ENCODE assay signal across 27 cellular contexts in the genomic region with DNA sequence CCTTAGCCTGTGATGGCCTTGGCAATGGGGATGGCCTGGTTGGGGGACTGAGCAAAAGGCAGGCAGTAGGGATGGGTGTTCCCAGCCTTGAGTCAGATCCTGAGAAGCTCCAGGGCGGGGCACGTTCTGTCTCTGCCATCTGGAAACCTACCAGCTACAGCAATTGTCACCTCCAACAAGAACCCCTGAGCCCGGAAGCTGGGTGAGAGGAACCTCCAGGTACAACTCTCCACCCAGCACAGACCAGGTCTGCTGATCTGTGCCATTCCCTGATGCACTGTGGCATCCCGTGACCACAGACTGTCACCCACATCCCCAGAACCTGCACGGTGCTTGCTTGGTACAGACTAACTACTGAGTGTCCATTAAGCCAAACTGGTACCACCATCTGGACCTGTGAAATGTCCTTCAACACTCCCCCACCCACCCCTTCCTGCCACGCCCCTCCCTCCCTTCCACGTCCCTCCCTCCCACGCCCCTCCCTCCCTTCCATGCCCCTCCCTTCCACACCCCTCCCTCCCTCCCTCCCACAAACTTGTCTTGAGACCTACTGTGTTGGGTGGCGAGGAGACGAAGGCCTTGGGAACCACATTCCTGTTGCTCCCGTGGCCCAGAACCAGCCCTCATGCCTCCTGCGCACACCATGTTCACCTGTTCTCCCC. TPM values are rescaled to one million over a fixed set of nuclear protein-coding genes. Genes with fewer than 3 reads are reported as not detected.
DNase-seq lines count a peak whose midpoint lies in the region; ATAC-seq and TF ChIP-seq lines count a peak whose summit lies in the region.
"Had no signal": no experiment of that assay in that cellular context is flagged by ENCODE, and none has a peak within 500 bp of the region (broad histone marks: within the 10 kb centered on the region; RNA-seq: fewer than 3 reads in every experiment).

No MANE protein-coding gene starts in this region.

- no peak overlapping the region for H2AFZ ChIP-seq in GM23248

- H3K9ac ChIP-seq in GM23248 = no peak overlapping the region
- H3K9ac ChIP-seq: SK-N-SH had no signal

- H3K4me1 Mint-ChIP-seq in stimulated activated naive B cell treated with anti-CD40 and anti-IgM and Interleukin-4, amounts not matched to agents 10 μg/mL and 1 μg/mL and 100 μg/mL, for 72 hours = peaks cover 0 to 4% of the 10 kb centered on the region in 2 donors
- H3K4me1 Mint-ChIP-seq: activated naive CD4-positive, alpha-beta T cell treated with anti-CD3 and anti-CD28 coated beads, Interleukin-2, amount 50 U/mL, for 24 hours; nephron had no signal

- in situ Hi-C loops in GM23248 (cut with MboI) (no loop called here), GM13976 (cut with MboI; ENCODE audit: low sequenced_read_pairs, unreplicated experiment) (no loop called here)

- H4K20me1 ChIP-seq in GM23248 (ENCODE audit: insufficient read depth) = no peaks in the 10 kb centered on the region

- H3K9me3 Mint-ChIP-seq in stimulated activated naive B cell treated with anti-CD40 and anti-IgM and Interleukin-4, amounts not matched to agents 10 μg/mL and 1 μg/mL and 100 μg/mL, for 72 hours = no peaks in the 10 kb centered on the region
- H3K9me3 Mint-ChIP-seq: activated CD4-positive, alpha-beta T cell treated with anti-CD3 and anti-CD28 coated beads, Interleukin-2, amount 10 ng/mL, durations not matched to agents 7 days and 5 days; activated naive CD4-positive, alpha-beta T cell treated with anti-CD3 and anti-CD28 coated beads, Interleukin-2, amount 50 U/mL, for 24 hours; activated T-helper 1 cell treated with anti-CD3 and anti-CD28 coated beads, Interleukin-12 subunit alpha, Interleukin-12 subunit beta, Interleukin-2, Interleukin-4 antibody, amounts not matched to agents 30 ng/mL and 10 ng/mL and 1 ng/mL, durations not matched to agents 14 hours and 24 hours and 36 hours; nephron had no signal

- peak overlapping the region; percentile 51 for H3K27ac Mint-ChIP-seq in stimulated activated naive B cell treated with anti-CD40 and anti-IgM and Interleukin-4, amounts not matched to agents 10 μg/mL and 1 μg/mL and 100 μg/mL, for 72 hours
- H3K27ac Mint-ChIP-seq: activated CD4-positive, alpha-beta T cell treated with anti-CD3 and anti-CD28 coated beads, Interleukin-2, amount 10 ng/mL, durations not matched to agents 7 days and 5 days; activated naive CD4-positive, alpha-beta T cell treated with anti-CD3 and anti-CD28 coated beads, Interleukin-2, amount 50 U/mL, for 24 hours; activated T-helper 1 cell treated with anti-CD3 and anti-CD28 coated beads, Interleukin-12 subunit alpha, Interleukin-12 subunit beta, Interleukin-2, Interleukin-4 antibody, amounts not matched to agents 30 ng/mL and 10 ng/mL and 1 ng/mL, durations not matched to agents 14 hours and 24 hours and 36 hours; nephron had no signal

- H3K9me2 ChIP-seq in GM23248 (ENCODE audit: insufficient read depth) = no peaks in the 10 kb centered on the region
- H3K9me2 ChIP-seq: SK-N-SH had no signal

- H3F3A ChIP-seq in GM23248 (ENCODE audit: insufficient read depth) = no peaks in the 10 kb centered on the region

- no peaks in the 10 kb centered on the region for H3K36me3 ChIP-seq in GM23248 (ENCODE audit: low read depth)
- H3K36me3 ChIP-seq: ascending aorta, BE2C, esophagus squamous epithelium, thyroid gland had no signal

- H3K27ac ChIP-seq in GM23248 = no peak overlapping the region
- H3K27ac ChIP-seq: ascending aorta, thyroid gland, VCaP had no signal

- H3K9me3 ChIP-seq in GM23248 (ENCODE audit: low read depth) = no peaks in the 10 kb centered on the region
- H3K9me3 ChIP-seq: ascending aorta, BE2C, esophagus squamous epithelium, SK-N-SH, thyroid gland had no signal

- H3K27me3 Mint-ChIP-seq in stimulated activated naive B cell treated with anti-CD40 and anti-IgM and Interleukin-4, amounts not matched to agents 10 μg/mL and 1 μg/mL and 100 μg/mL, for 72 hours = no peaks in the 10 kb centered on the region
- H3K27me3 Mint-ChIP-seq: activated CD4-positive, alpha-beta T cell treated with anti-CD3 and anti-CD28 coated beads, Interleukin-2, amount 10 ng/mL, durations not matched to agents 7 days and 5 days; activated naive CD4-positive, alpha-beta T cell treated with anti-CD3 and anti-CD28 coated beads, Interleukin-2, amount 50 U/mL, for 24 hours had no signal

- DNase-seq in GM23248 (peak; percentile 70), RPMI8226 (peak; percentile 55), fibroblast of the aortic adventitia (ENCODE audit: low read depth) (peak; percentile 7), GM13976 (ENCODE audit: low spot score) (no peak), NCI-H2107 (lab: John Stamatoyannopoulos, UW) (no peak)
- DNase-seq in stimulated activated naive B cell treated with anti-CD40 and anti-IgM and Interleukin-4, amounts not matched to agents 10 μg/mL and 1 μg/mL and 100 μg/mL, for 72 hours = no peak
- DNase-seq: activated CD4-positive, alpha-beta T cell treated with anti-CD3 and anti-CD28 coated beads, Interleukin-2, amount 10 ng/mL, durations not matched to agents 7 days and 5 days; BE2C; caudate nucleus; COR-L47; DMS79; esophagus squamous epithelium; mesenchymal stem cell; NCI-H1105; NCI-H2081 treated with DMSO at 0.1 percent for 48 hours; posterior cingulate gyrus; SK-N-SH; stimulated activated CD4-positive, alpha-beta T cell treated with anti-CD3 and anti-CD28 coated beads, Interleukin-1b, Interleukin-23, amount 100 ng/mL, for 48 hours; thyroid gland had no signal

- 0 out of 2 replicates have a peak, but pooled peaks cover 5% of the 10 kb centered on the region for H3K4me1 ChIP-seq in GM23248 (ENCODE audit: insufficient read depth)
- H3K4me1 ChIP-seq: ascending aorta, BE2C had no signal

- 38 to 47% methylated on average over 8 to 12 of the region's 12 CpGs for WGBS in GM23248 (ENCODE audit: low coverage in 1 of 2, low lambda C conversion rate in 2 of 2, missing lambda C conversion rate in 2 of 2), 2 experiments

- no peak overlapping the region for H3K4me3 Mint-ChIP-seq in stimulated activated naive B cell treated with anti-CD40 and anti-IgM and Interleukin-4, amounts not matched to agents 10 μg/mL and 1 μg/mL and 100 μg/mL, for 72 hours
- H3K4me3 Mint-ChIP-seq: activated CD4-positive, alpha-beta T cell treated with anti-CD3 and anti-CD28 coated beads, Interleukin-2, amount 10 ng/mL, durations not matched to agents 7 days and 5 days; activated naive CD4-positive, alpha-beta T cell treated with anti-CD3 and anti-CD28 coated beads, Interleukin-2, amount 50 U/mL, for 24 hours; activated T-helper 1 cell treated with anti-CD3 and anti-CD28 coated beads, Interleukin-12 subunit alpha, Interleukin-12 subunit beta, Interleukin-2, Interleukin-4 antibody, amounts not matched to agents 30 ng/mL and 10 ng/mL and 1 ng/mL, durations not matched to agents 14 hours and 24 hours and 36 hours; nephron had no signal

- H3K4me2 ChIP-seq in GM23248 (ENCODE audit: unreplicated experiment) = no peak overlapping the region
- H3K4me2 ChIP-seq: SK-N-SH had no signal

- ATAC-seq in stimulated activated naive B cell treated with anti-CD40 and anti-IgM and Interleukin-4, amounts not matched to agents 10 μg/mL and 1 μg/mL and 100 μg/mL, for 72 hours (replicated peaks) = no peak
- no peak for ATAC-seq in HG02571 (IDR thresholded peaks at IDR 0.05; ENCODE audit: unreplicated experiment)

- no peaks in the 10 kb centered on the region for H3K27me3 ChIP-seq in GM23248 (replicated peaks; ENCODE audit: insufficient read depth)
- H3K27me3 ChIP-seq: ascending aorta, BE2C, esophagus squamous epithelium, thyroid gland had no signal

- no peak for TF ChIP-seq CTCF in fibroblast of the aortic adventitia (IDR thresholded peaks at IDR 0.05; ENCODE audit: insufficient read depth, low read length)
- no peak for TF ChIP-seq CTCF in GM13976 (IDR thresholded peaks at IDR 0.05; ENCODE audit: borderline replicate concordance, control extremely low read depth, extremely low read depth, insufficient read depth, missing control alignments)

- peaks cover 0 to 8% of the 10 kb centered on the region in 2 donors for H3K36me3 Mint-ChIP-seq in stimulated activated naive B cell treated with anti-CD40 and anti-IgM and Interleukin-4, amounts not matched to agents 10 μg/mL and 1 μg/mL and 100 μg/mL, for 72 hours
- H3K36me3 Mint-ChIP-seq: activated naive CD4-positive, alpha-beta T cell treated with anti-CD3 and anti-CD28 coated beads, Interleukin-2, amount 50 U/mL, for 24 hours had no signal

- H3K4me3 ChIP-seq in GM23248 (no peak overlapping the region), fibroblast of the aortic adventitia (ENCODE audit: low read depth, low read length) (no peak overlapping the region)
- H3K4me3 ChIP-seq: ascending aorta, esophagus squamous epithelium, thyroid gland had no signal

- no peaks in the 10 kb centered on the region for H3K79me2 ChIP-seq in GM23248 (ENCODE audit: insufficient read depth)

RNA-seq across cellular contexts. Expression of a gene that starts 16.6 kb away (rescaled TPM):
- 5.8 and 7.2 TPM in 2 replicates for total RNA-seq in GM23248 (2014; rRNA removed; shearing (Covaris generic))
- polyA plus RNA-seq in GM23248 (2016; fragmentation: Nextera tagmentation; extraction: Ambion mirVana) = 0.65 and 1.3 TPM in 2 replicates
- 1.4 and 16.8 TPM in 2 replicates for total RNA-seq in fibroblast of the aortic adventitia (ENCODE audit: low replicate concordance)
- total RNA-seq: RPMI7951 had no signal

RNA-seq across cellular contexts. Expression of a gene that starts 29.1 kb away (rescaled TPM):
- not detected in 2 replicates for total RNA-seq in GM23248 (2014; rRNA removed; shearing (Covaris generic))
- polyA plus RNA-seq in GM23248 (2016; fragmentation: Nextera tagmentation; extraction: Ambion mirVana) = 0.08 and 0.16 TPM in 2 replicates
- total RNA-seq in fibroblast of the aortic adventitia (ENCODE audit: low replicate concordance) = not detected in 2 replicates
- total RNA-seq: activated T-helper 1 cell treated with anti-CD3 and anti-CD28 coated beads, Interleukin-12 subunit alpha, Interleukin-12 subunit beta, Interleukin-2, Interleukin-4 antibody, amounts not matched to agents 30 ng/mL and 10 ng/mL and 1 ng/mL, durations not matched to agents 14 hours and 24 hours and 36 hours; ascending aorta; glomerular endothelial cell; RPMI7951 had no signal

Comparison
In these comparisons a context has a peak if more than half of its experiments do, and no peak if none do; other contexts are left out.
1. DNase-seq: peak in GM23248 (single experiment), RPMI8226 (single experiment) and fibroblast of the aortic adventitia (single experiment); none in stimulated activated naive B cell treated with anti-CD40 and anti-IgM and Interleukin-4, amounts not matched to agents 10 μg/mL and 1 μg/mL and 100 μg/mL, for 72 hours (single experiment), GM13976 (single experiment) and NCI-H2107 (single experiment).